In the genomic region with DNA sequence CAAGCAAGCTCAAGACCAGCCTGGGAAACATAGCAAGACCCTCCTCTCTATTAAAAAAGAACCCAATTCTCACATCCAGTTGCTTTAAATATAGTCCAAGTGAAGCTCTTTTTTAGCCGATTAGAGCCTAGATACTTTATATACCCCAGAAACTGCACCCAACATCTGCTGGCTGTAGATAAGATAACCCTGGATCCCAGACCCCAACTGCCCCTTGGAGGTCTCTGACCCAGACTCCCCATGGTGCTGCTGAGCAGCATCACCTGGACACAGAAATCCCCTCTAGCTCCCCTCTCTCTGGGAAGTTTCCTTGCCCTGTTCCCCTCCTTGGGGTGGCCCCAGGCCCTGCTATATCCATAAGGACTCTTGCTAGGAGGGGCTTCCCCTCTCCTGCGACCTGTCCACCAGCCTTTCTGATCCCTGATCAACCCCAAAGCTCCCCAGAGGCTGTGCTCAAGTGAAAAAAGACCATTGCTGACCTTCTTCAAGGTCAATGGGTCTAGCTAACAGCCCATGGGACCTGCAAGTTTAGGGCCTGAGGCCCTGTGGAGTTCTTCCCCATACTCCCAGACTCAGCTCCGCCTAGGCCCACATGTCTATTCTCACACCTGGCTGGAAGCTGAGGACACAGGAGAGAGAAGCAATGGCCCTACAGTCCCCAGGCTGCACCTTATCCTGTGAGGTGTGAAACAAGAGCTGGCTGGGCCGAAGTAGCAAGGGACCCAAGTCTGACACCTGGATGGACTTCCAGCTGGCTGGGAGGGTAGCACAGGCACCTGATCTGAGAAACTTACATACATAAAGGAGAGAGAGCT, we compare ENCODE assay signal across 18 cellular contexts. TPM values are rescaled to one million over a fixed set of nuclear protein-coding genes. Genes with fewer than 3 reads are reported as not detected.
DNase-seq lines count a peak whose midpoint lies in the region; ATAC-seq, FAIRE-seq and TF ChIP-seq lines count a peak whose summit lies in the region.
"Had no signal": no experiment of that assay in that cellular context is flagged by ENCODE, and none has a peak within 500 bp of the region (broad histone marks: within the 10 kb centered on the region; RNA-seq: fewer than 3 reads in every experiment).

No MANE protein-coding gene starts in this region.

- no peak for DNase-seq in T-helper 2 cell treated with Interferon-gamma antibody and Interleukin-4, amounts not matched to agents 5 μg/mL and 100 μg/mL, for 36 hours (ENCODE audit: low spot score)
- DNase-seq in T-helper 2 cell (no peak), K562 (ENCODE audit: extremely low read depth in 1 of 4, low spot score in 3 of 4) (peak; percentile 68 to 74 (median 72)), T-helper 1 cell (no peak), NCI-H524 (lab: John Stamatoyannopoulos, UW) (no peak)
- DNase-seq in CD4-positive, alpha-beta T cell = no peak
- DNase-seq in naive thymus-derived CD4-positive, alpha-beta T cell = no peak
- DNase-seq: DND-41, H9, Karpas-422, MG63, NCI-H1092 treated with DMSO at 0.1 percent for 48 hours, NCI-H1694, NCI-H226 had no signal

- no peaks in the 10 kb centered on the region for H3K9me3 Mint-ChIP-seq in T-helper 2 cell treated with Interferon-gamma antibody and Interleukin-4, amounts not matched to agents 5 μg/mL and 100 μg/mL, for 36 hours
- no peaks in the 10 kb centered on the region for H3K9me3 Mint-ChIP-seq in CD4-positive, alpha-beta T cell
- H3K9me3 Mint-ChIP-seq in naive thymus-derived CD4-positive, alpha-beta T cell = no peaks in the 10 kb centered on the region
- H3K9me3 Mint-ChIP-seq: H9 had no signal

- H2AFZ ChIP-seq in K562 (ENCODE audit: low read depth, low read length) = no peak overlapping the region

- no peak for TF ChIP-seq POLR2A in K562 (conservative IDR thresholded peaks at IDR 0.05)

- H3K27ac ChIP-seq in CD4-positive, alpha-beta T cell (ENCODE audit: low read depth, low read length) = no peak overlapping the region
- H3K27ac ChIP-seq in K562 (ENCODE audit: extremely low read depth, low read depth, low read length) = peak overlapping the region; percentile 13; the same call in 2 of the 3 replicates
- H3K27ac ChIP-seq in naive thymus-derived CD4-positive, alpha-beta T cell (ENCODE audit: low read depth, low read length) = no peak overlapping the region
- H3K27ac ChIP-seq: 22Rv1 had no signal

- peak; percentile 83 for TF ChIP-seq EP300 in K562 (IDR thresholded peaks at IDR 0.05; ENCODE audit: low read length)

- H3K27me3 ChIP-seq in CD4-positive, alpha-beta T cell (ENCODE audit: control insufficient read depth, insufficient read depth, low read length) = no peaks in the 10 kb centered on the region
- no peaks in the 10 kb centered on the region for H3K27me3 ChIP-seq in K562 (ENCODE audit: control insufficient read depth in 2 of 2, insufficient read depth in 2 of 2, low read length in 2 of 2)
- no peaks in the 10 kb centered on the region for H3K27me3 ChIP-seq in naive thymus-derived CD4-positive, alpha-beta T cell (ENCODE audit: control insufficient read depth in 2 of 2, insufficient read depth in 2 of 2, low read length in 2 of 2)
- H3K27me3 ChIP-seq: MG63 had no signal

- no peaks in the 10 kb centered on the region for H3K36me3 ChIP-seq in K562 (ENCODE audit: control insufficient read depth, insufficient read depth, low read length)
- H3K36me3 ChIP-seq in naive thymus-derived CD4-positive, alpha-beta T cell (ENCODE audit: control insufficient read depth in 2 of 3, insufficient read depth in 3 of 3, low read length in 3 of 3) = peaks cover 0 to 19% (median 0%) of the 10 kb centered on the region in 3 experiments
- H3K36me3 ChIP-seq: MG63 had no signal

- WGBS in K562 (ENCODE audit: insufficient coverage, low coverage, missing lambda C conversion rate) = 33% methylated on average over 4 of the region's 4 CpGs

- no peak for TF ChIP-seq CTCF in CD4-positive, alpha-beta T cell (IDR thresholded peaks at IDR 0.05)
- no peak for TF ChIP-seq CTCF in K562 (IDR thresholded peaks at IDR 0.05 in 2 of 3, conservative IDR thresholded peaks at IDR 0.05 in 1 of 3; ENCODE audit: insufficient read depth in 2 of 3, low read depth in 1 of 3, low read length in 3 of 3)

- H3K4me3 Mint-ChIP-seq in T-helper 2 cell treated with Interferon-gamma antibody and Interleukin-4, amounts not matched to agents 5 μg/mL and 100 μg/mL, for 36 hours = no peak overlapping the region
- H3K4me3 Mint-ChIP-seq in CD4-positive, alpha-beta T cell = no peak overlapping the region
- no peak overlapping the region for H3K4me3 Mint-ChIP-seq in naive thymus-derived CD4-positive, alpha-beta T cell
- H3K4me3 Mint-ChIP-seq: B cell, H9 had no signal

- no peaks in the 10 kb centered on the region for H3K79me2 ChIP-seq in K562 (ENCODE audit: control insufficient read depth, insufficient read depth, low read length)

- in situ Hi-C loops in K562 (cut with MboI) = no loop called here

- FAIRE-seq in K562 (lab: Jason Lieb, UNC) = peak; percentile 77
- FAIRE-seq: G401.6 had no signal

- POLR2A ChIA-PET in CD4-positive, alpha-beta T cell (lab: Charles Lee) = interaction anchor here (1.9 kb wide), 1 partner anchor 38 kb away, joined by 5 read pairs; no protein-coding TSS in a partner anchor
- POLR2A ChIA-PET in K562 (lab: Yijun Ruan, JAX) = interaction anchor here (0.6 to 1.5 kb wide), 11 partner anchors 10 to 1010 kb away, joined by 3 to 5 read pairs (median 3); a partner anchor contains a TSS
- POLR2A ChIA-PET in naive thymus-derived CD4-positive, alpha-beta T cell (lab: Charles Lee) = no interaction called here

- H3K9me1 ChIP-seq in K562 (ENCODE audit: control insufficient read depth, insufficient read depth, low read length) = no peaks in the 10 kb centered on the region

- peak overlapping the region; percentile 50; the same call in 1 of the 2 replicates for H3K4me2 ChIP-seq in K562 (ENCODE audit: insufficient read depth, low read length)

- intact Hi-C loops in CD4-positive, alpha-beta T cell (cut with DNase I, micrococcal nuclease) = no loop called here
- intact Hi-C loops in K562 (cut with micrococcal nuclease) = no loop called here
- intact Hi-C loops in naive thymus-derived CD4-positive, alpha-beta T cell (cut with micrococcal nuclease) = no loop called here

- H3K9me3 ChIP-seq in CD4-positive, alpha-beta T cell (ENCODE audit: control insufficient read depth, low read length) = no peaks in the 10 kb centered on the region
- no peaks in the 10 kb centered on the region for H3K9me3 ChIP-seq in K562 (replicated peaks; ENCODE audit: control insufficient read depth, insufficient read depth, low read depth, low read length)
- H3K9me3 ChIP-seq in naive thymus-derived CD4-positive, alpha-beta T cell (ENCODE audit: control insufficient read depth in 2 of 3, low read length in 3 of 3) = no peaks in the 10 kb centered on the region
- H3K9me3 ChIP-seq: MG63 had no signal

- CTCF ChIA-PET in CD4-positive, alpha-beta T cell (lab: Charles Lee) = interaction anchor here (0.5 kb wide), 1 partner anchor 219 kb away, joined by 3 read pairs; no protein-coding TSS in a partner anchor
- CTCF ChIA-PET in K562 (lab: Yijun Ruan, JAX; ENCODE audit: low intra/inter-chr PET ratio) = no interaction called here
- CTCF ChIA-PET in naive thymus-derived CD4-positive, alpha-beta T cell (lab: Charles Lee) = interaction anchor here (0.6 kb wide), 1 partner anchor 38 kb away, joined by 3 read pairs; no protein-coding TSS in a partner anchor

- BruUV-seq in K562 (replicated peaks; lab: Mats Ljungman, UMichigan) = no TSS peak

- H3K27ac Mint-ChIP-seq in T-helper 2 cell treated with Interferon-gamma antibody and Interleukin-4, amounts not matched to agents 5 μg/mL and 100 μg/mL, for 36 hours = peak overlapping the region; percentile 1
- H3K27ac Mint-ChIP-seq in CD4-positive, alpha-beta T cell = peak overlapping the region; percentile 36
- H3K27ac Mint-ChIP-seq in naive thymus-derived CD4-positive, alpha-beta T cell = peak overlapping the region in 8 of 9 donors; percentile 9 to 82 (median 43)
- H3K27ac Mint-ChIP-seq: B cell, H9 had no signal

- peaks cover 42 to 47% of the 10 kb centered on the region in 2 experiments for H3K4me1 ChIP-seq in K562 (replicated peaks in 1 of 2; ENCODE audit: control insufficient read depth in 2 of 2, insufficient read depth in 2 of 2, low read length in 2 of 2)
- peaks cover 0 to 22% of the 10 kb centered on the region in 2 donors for H3K4me1 ChIP-seq in naive thymus-derived CD4-positive, alpha-beta T cell (ENCODE audit: control insufficient read depth in 2 of 2, insufficient read depth in 2 of 2, low read length in 2 of 2)

- peaks cover 4% of the 10 kb centered on the region for H3K36me3 Mint-ChIP-seq in T-helper 2 cell treated with Interferon-gamma antibody and Interleukin-4, amounts not matched to agents 5 μg/mL and 100 μg/mL, for 36 hours (ENCODE audit: low read depth)
- peaks cover 16% of the 10 kb centered on the region for H3K36me3 Mint-ChIP-seq in CD4-positive, alpha-beta T cell (ENCODE audit: low read depth)
- H3K36me3 Mint-ChIP-seq in naive thymus-derived CD4-positive, alpha-beta T cell = peaks cover 0 to 12% (median 0%) of the 10 kb centered on the region in 5 donors

- H3K4me1 Mint-ChIP-seq in T-helper 2 cell treated with Interferon-gamma antibody and Interleukin-4, amounts not matched to agents 5 μg/mL and 100 μg/mL, for 36 hours (ENCODE audit: low read depth) = peaks cover 13% of the 10 kb centered on the region
- peaks cover 36% of the 10 kb centered on the region for H3K4me1 Mint-ChIP-seq in CD4-positive, alpha-beta T cell (ENCODE audit: low read depth)
- peaks cover 14 to 57% (median 32%) of the 10 kb centered on the region in 7 donors for H3K4me1 Mint-ChIP-seq in naive thymus-derived CD4-positive, alpha-beta T cell

- H3K4me3 ChIP-seq in K562 = no peak overlapping the region
- no peak overlapping the region for H3K4me3 ChIP-seq in naive thymus-derived CD4-positive, alpha-beta T cell (ENCODE audit: low read length)
- H3K4me3 ChIP-seq: MG63 had no signal

- no peaks in the 10 kb centered on the region; the same call in 1 of the 2 replicates for H4K20me1 ChIP-seq in K562 (replicated peaks; ENCODE audit: control insufficient read depth, insufficient read depth, low read length)

- peak overlapping the region; percentile 32 to 66; a peak in 3 of 4 replicates for H3K9ac ChIP-seq in K562 (ENCODE audit: insufficient read depth in 1 of 2, low read depth in 2 of 2, low read length in 2 of 2)

- H3K27me3 Mint-ChIP-seq in T-helper 2 cell treated with Interferon-gamma antibody and Interleukin-4, amounts not matched to agents 5 μg/mL and 100 μg/mL, for 36 hours (ENCODE audit: low read depth) = no peaks in the 10 kb centered on the region
- no peaks in the 10 kb centered on the region for H3K27me3 Mint-ChIP-seq in CD4-positive, alpha-beta T cell
- H3K27me3 Mint-ChIP-seq in naive thymus-derived CD4-positive, alpha-beta T cell = no peaks in the 10 kb centered on the region
- H3K27me3 Mint-ChIP-seq: B cell had no signal

- ATAC-seq in CD4-positive, alpha-beta T cell (ENCODE audit: poor library complexity) = no peak
- peak; percentile 29 for ATAC-seq in K562
- ATAC-seq in naive thymus-derived CD4-positive, alpha-beta T cell = no peak
- no peak for ATAC-seq in GM18517 (IDR thresholded peaks at IDR 0.05; ENCODE audit: unreplicated experiment)

- no peak for TF ChIP-seq RAD21 in K562 (CRISPR knock-in tag; conservative IDR thresholded peaks at IDR 0.05 in 1 of 2, IDR thresholded peaks at IDR 0.05 in 1 of 2)

RNA-seq across cellular contexts. Expression of a gene that starts 56.2 kb away (rescaled TPM):
- total RNA-seq in CD4-positive, alpha-beta T cell = 100 to 1,000 TPM; 140 to 142 TPM
- total RNA-seq in K562 (2011; cell fraction: chromatin; rRNA removed; ENCODE audit: low replicate concordance) = 69.3 and 160 TPM in 2 replicates
- 133 and 147 TPM in 2 replicates for total RNA-seq in K562 (2011; cell fraction: nucleolus; rRNA removed)
- total RNA-seq in K562 (2011; cell fraction: nucleoplasm; rRNA removed) = 86.5 and 106 TPM in 2 replicates
- 224 and 280 TPM in 2 replicates for total RNA-seq in K562 (2014; rRNA removed)
- total RNA-seq in K562 (2014; rRNA removed; fragmentation: Illumina TruSeq; extraction: Trizol) = 78.1 and 91.2 TPM in 2 replicates
- 171 and 180 TPM in 2 replicates for total RNA-seq in K562 (2015; rRNA removed; fragmentation: Illumina TruSeq; extraction: Trizol)
- 164 and 167 TPM in 2 replicates for total RNA-seq in K562 (2021)
- polyA plus RNA-seq in K562 (2011; rRNA removed) = 128 and 132 TPM in 2 replicates
- polyA plus RNA-seq in K562 (2011; cell fraction: cytosol; rRNA removed) = 110 and 136 TPM in 2 replicates
- polyA plus RNA-seq in K562 (2011; cell fraction: nucleus; rRNA removed) = 328 and 373 TPM in 2 replicates
- polyA plus RNA-seq in K562 (2012) = 163 and 245 TPM in 2 replicates
- polyA plus RNA-seq in K562 (2014; fragmentation: Illumina TruSeq; extraction: Trizol) = 151 and 170 TPM in 2 replicates
- polyA plus RNA-seq in K562 (2014; fragmentation: Nextera tagmentation; extraction: Ambion mirVana) = 1 to 10 TPM; 2.4 to 4.8 TPM
- 242 and 255 TPM in 2 replicates for polyA plus RNA-seq in K562 (2014; rRNA removed)
- 33.8 and 41.5 TPM in 2 replicates for polyA minus RNA-seq in K562 (2011; rRNA and poly(A)+ RNA removed)
- 34.7 and 36.8 TPM in 2 replicates for polyA minus RNA-seq in K562 (2011; cell fraction: cytosol; rRNA and poly(A)+ RNA removed)
- polyA minus RNA-seq in K562 (2011; cell fraction: nucleus; rRNA and poly(A)+ RNA removed) = 21.8 and 31.0 TPM in 2 replicates
- 100 to 1,000 TPM; 137 to 189 (median 169) TPM for total RNA-seq in naive thymus-derived CD4-positive, alpha-beta T cell
- 100 to 1,000 TPM; 201 to 295 TPM for polyA plus RNA-seq in naive thymus-derived CD4-positive, alpha-beta T cell

Comparison
In these comparisons a context has a peak if more than half of its experiments do, and no peak if none do; other contexts are left out.
1. DNase-seq: peak in K562 (4 of 4); none in T-helper 2 cell treated with Interferon-gamma antibody and Interleukin-4, amounts not matched to agents 5 μg/mL and 100 μg/mL, for 36 hours (single experiment), T-helper 2 cell (0 of 5), CD4-positive, alpha-beta T cell (0 of 10), naive thymus-derived CD4-positive, alpha-beta T cell (0 of 9), T-helper 1 cell (0 of 5) and NCI-H524 (0 of 2).
2. Peak in every context shown above with its lines, with median percentiles within 50 percentile points of each other: H3K27ac Mint-ChIP-seq.